Comparison of ENCODE assay signal across 8 cellular contexts in genomic region chr3:53045107-53045783, GRCh38. TPM values are rescaled to one million over a fixed set of nuclear protein-coding genes. Genes with fewer than 3 reads are reported as not detected.
DNase-seq lines count a peak whose midpoint lies in the region; ATAC-seq lines count a peak whose summit lies in the region.

No MANE protein-coding gene starts in this region.

- H3K4me3 ChIP-seq in subcutaneous abdominal adipose tissue (ENCODE audit: low read depth in 1 of 5, low read length in 5 of 5): peak overlapping the region; percentile 70 to 94 (median 87)

- peaks cover 23 to 47% (median 40%) of the 10 kb centered on the region in 4 donors for H3K4me1 Mint-ChIP-seq in naive thymus-derived CD8-positive, alpha-beta T cell

- peak; percentile 35 for DNase-seq in NCI-H2196 (lab: John Stamatoyannopoulos, UW; ENCODE audit: unreplicated experiment)
- no peak for DNase-seq in NCI-H2196 treated with DMSO at 0.1 percent for 48 hours (lab: John Stamatoyannopoulos, UW; ENCODE audit: unreplicated experiment)
- peak; percentile 47 for DNase-seq in NOMO-1 treated with dmso at 0.1 percent for 144 hours (lab: John Stamatoyannopoulos, UW; ENCODE audit: unreplicated experiment)
- DNase-seq in activated T-helper 1 cell treated with Interleukin-2 at 50 U/mL for 16 hours (ENCODE audit: low read depth): peak; percentile 63
- peak; percentile 53 for DNase-seq in fibroblast of gingiva (ENCODE audit: low read depth)
- DNase-seq in naive thymus-derived CD8-positive, alpha-beta T cell: peak in 9 of 10 donors; percentile 49 to 80 (median 64)

- H3K27me3 Mint-ChIP-seq in naive thymus-derived CD8-positive, alpha-beta T cell: no peaks in the 10 kb centered on the region

- POLR2A ChIA-PET in naive thymus-derived CD8-positive, alpha-beta T cell (lab: Charles Lee): interaction anchor here (0.8 to 6.5 kb wide), 21 partner anchors 11 to 1546 kb away, joined by 3 to 73 read pairs (median 6); partner anchors contain the start of genes GLT8D1, SPCS1, STIMATE and UQCC5

- peak overlapping the region; percentile 19 for H3K27ac ChIP-seq in subcutaneous abdominal adipose tissue (ENCODE audit: low read depth, low read length)

- H3K36me3 ChIP-seq in subcutaneous abdominal adipose tissue (ENCODE audit: control insufficient read depth in 5 of 5, insufficient read depth in 5 of 5, low read length in 5 of 5): no peaks in the 10 kb centered on the region

- peak; percentile 53 for ATAC-seq in HG02642 (IDR thresholded peaks at IDR 0.05; ENCODE audit: poor library complexity, unreplicated experiment)
- peak; percentile 33 to 39 for ATAC-seq in naive thymus-derived CD8-positive, alpha-beta T cell

- peaks cover 3 to 22% (median 19%) of the 10 kb centered on the region in 5 donors for H3K4me1 ChIP-seq in subcutaneous abdominal adipose tissue (ENCODE audit: control insufficient read depth in 5 of 5, insufficient read depth in 5 of 5, low read length in 5 of 5)

- H3K27me3 ChIP-seq in subcutaneous abdominal adipose tissue (ENCODE audit: control insufficient read depth in 5 of 5, insufficient read depth in 4 of 5, low read length in 5 of 5): no peaks in the 10 kb centered on the region

- H3K9me3 Mint-ChIP-seq in naive thymus-derived CD8-positive, alpha-beta T cell: no peaks in the 10 kb centered on the region

- no peaks in the 10 kb centered on the region for H3K9me3 ChIP-seq in subcutaneous abdominal adipose tissue (ENCODE audit: control insufficient read depth in 5 of 5, low read length in 5 of 5)

- peak overlapping the region; percentile 85 to 99 (median 98) for H3K4me3 Mint-ChIP-seq in naive thymus-derived CD8-positive, alpha-beta T cell

- H3K27ac Mint-ChIP-seq in naive thymus-derived CD8-positive, alpha-beta T cell: peak overlapping the region; percentile 97 to 99 (median 98)

- no peaks in the 10 kb centered on the region for H3K36me3 Mint-ChIP-seq in naive thymus-derived CD8-positive, alpha-beta T cell

- H3K9ac ChIP-seq in subcutaneous abdominal adipose tissue (ENCODE audit: low read length in 5 of 5): peak overlapping the region in 4 of 5 donors; percentile 80 to 91 (median 84)

RNA-seq across cellular contexts. Expression of gene SFMBT1, which starts 0.6 kb away (rescaled TPM):
- total RNA-seq in naive thymus-derived CD8-positive, alpha-beta T cell: 10 to 100 TPM; 35.2 to 35.5 TPM
- 10 to 100 TPM; 13.4 to 29.7 (median 18.1) TPM for polyA plus RNA-seq in naive thymus-derived CD8-positive, alpha-beta T cell
